In the genomic region with DNA sequence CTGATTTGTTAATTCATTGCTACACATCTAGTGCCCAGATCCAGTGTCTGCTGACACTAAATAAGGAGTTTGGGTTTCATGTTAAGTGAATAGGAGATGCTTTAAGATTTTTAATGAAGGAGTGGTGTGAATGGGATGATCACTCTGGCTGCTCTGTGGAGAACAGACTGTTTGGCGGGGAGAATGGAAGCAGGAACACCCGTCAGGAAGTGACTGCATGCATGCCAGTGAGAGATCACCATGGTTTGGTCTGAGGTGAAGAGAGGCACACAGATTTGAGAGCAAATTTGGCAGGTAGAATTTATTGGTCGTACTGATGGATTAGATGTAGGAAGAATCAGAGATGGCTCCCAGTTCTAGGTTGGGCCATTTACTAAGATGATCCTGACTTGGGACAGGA, we compare ENCODE assay signal across 24 cellular contexts. TPM values are rescaled to one million over a fixed set of nuclear protein-coding genes. Genes with fewer than 3 reads are reported as not detected.
DNase-seq lines count a peak whose midpoint lies in the region; ATAC-seq, FAIRE-seq and TF ChIP-seq lines count a peak whose summit lies in the region.
"Had no signal": no experiment of that assay in that cellular context is flagged by ENCODE, and none has a peak within 500 bp of the region (broad histone marks: within the 10 kb centered on the region; RNA-seq: fewer than 3 reads in every experiment).

No MANE protein-coding gene starts in this region.

- H3K27ac ChIP-seq in neutrophil (peak overlapping the region; percentile 53), neural progenitor cell (no peak overlapping the region)
- H3K27ac ChIP-seq: esophagus muscularis mucosa, left ventricle myocardium inferior had no signal

- intact Hi-C loops in dendritic cell treated with granulocyte-macrophage colony-stimulating factor and Interleukin-4, amounts not matched to agents 40 ng/mL and 50 ng/mL, for 4 days (cut with micrococcal nuclease): no loop called here

- peak overlapping the region; percentile 56 for H3K27ac Mint-ChIP-seq in activated T-cell treated with anti-CD3 and anti-CD28 coated beads, Interleukin-2, amount 50 U/mL, for 72 hours
- H3K27ac Mint-ChIP-seq in dendritic cell treated with granulocyte-macrophage colony-stimulating factor and Interleukin-4, amounts not matched to agents 40 ng/mL and 50 ng/mL, for 4 days: peak overlapping the region; percentile 5
- no peak overlapping the region for H3K27ac Mint-ChIP-seq in neural progenitor cell
- H3K27ac Mint-ChIP-seq: activated CD4-positive, alpha-beta memory T cell treated with anti-CD3 and anti-CD28 coated beads, Interleukin-2, amount 10 ng/mL, durations not matched to agents 7 days and 5 days; type B pancreatic cell had no signal

- no peak for FAIRE-seq in HTR-8/SVneo (lab: Jason Lieb, UNC)
- FAIRE-seq: A204.1, H54 had no signal

- no peaks in the 10 kb centered on the region for H3K27me3 Mint-ChIP-seq in activated T-cell treated with anti-CD3 and anti-CD28 coated beads, Interleukin-2, amount 50 U/mL, for 72 hours (ENCODE audit: low read depth)
- H3K27me3 Mint-ChIP-seq in dendritic cell treated with granulocyte-macrophage colony-stimulating factor and Interleukin-4, amounts not matched to agents 40 ng/mL and 50 ng/mL, for 4 days: no peaks in the 10 kb centered on the region
- peaks cover 2% of the 10 kb centered on the region for H3K27me3 Mint-ChIP-seq in neural progenitor cell (ENCODE audit: insufficient read depth, low read depth)
- H3K27me3 Mint-ChIP-seq: activated CD4-positive, alpha-beta memory T cell treated with anti-CD3 and anti-CD28 coated beads, Interleukin-2, amount 10 ng/mL, durations not matched to agents 7 days and 5 days; activated naive CD8-positive, alpha-beta T cell treated with anti-CD3 and anti-CD28 coated beads, Interleukin-2, amount 10 ng/mL, durations not matched to agents 7 days and 5 days; type B pancreatic cell had no signal

- ATAC-seq in activated T-cell treated with anti-CD3 and anti-CD28 coated beads, Interleukin-2, amount 50 U/mL, for 72 hours (replicated peaks in 1 of 2): no peak
- no peak for ATAC-seq in esophagus mucosa
- ATAC-seq: sciatic nerve had no signal

- H4K20me1 ChIP-seq in neural progenitor cell (ENCODE audit: low read depth): peaks cover 23% of the 10 kb centered on the region

- no peak overlapping the region for H2AFZ ChIP-seq in neural progenitor cell (replicated peaks)

- no peaks in the 10 kb centered on the region for H3K9me3 Mint-ChIP-seq in activated T-cell treated with anti-CD3 and anti-CD28 coated beads, Interleukin-2, amount 50 U/mL, for 72 hours
- H3K9me3 Mint-ChIP-seq in dendritic cell treated with granulocyte-macrophage colony-stimulating factor and Interleukin-4, amounts not matched to agents 40 ng/mL and 50 ng/mL, for 4 days: no peaks in the 10 kb centered on the region
- no peaks in the 10 kb centered on the region for H3K9me3 Mint-ChIP-seq in neural progenitor cell
- H3K9me3 Mint-ChIP-seq: activated CD4-positive, alpha-beta memory T cell treated with anti-CD3 and anti-CD28 coated beads, Interleukin-2, amount 10 ng/mL, durations not matched to agents 7 days and 5 days; activated naive CD8-positive, alpha-beta T cell treated with anti-CD3 and anti-CD28 coated beads, Interleukin-2, amount 10 ng/mL, durations not matched to agents 7 days and 5 days; type B pancreatic cell had no signal

- no peak overlapping the region for H3K4me2 ChIP-seq in neural progenitor cell

- TF ChIP-seq CTCF in neutrophil (IDR thresholded peaks at IDR 0.05): no peak
- no peak for TF ChIP-seq CTCF in neural progenitor cell (IDR thresholded peaks at IDR 0.05)

- H3K36me3 Mint-ChIP-seq in activated T-cell treated with anti-CD3 and anti-CD28 coated beads, Interleukin-2, amount 50 U/mL, for 72 hours (ENCODE audit: insufficient read depth in 2 of 2): peaks cover 7 to 11% of the 10 kb centered on the region in 2 donors
- H3K36me3 Mint-ChIP-seq in dendritic cell treated with granulocyte-macrophage colony-stimulating factor and Interleukin-4, amounts not matched to agents 40 ng/mL and 50 ng/mL, for 4 days (ENCODE audit: low read depth): peaks cover 33% of the 10 kb centered on the region
- H3K36me3 Mint-ChIP-seq in neural progenitor cell: no peaks in the 10 kb centered on the region
- H3K36me3 Mint-ChIP-seq: type B pancreatic cell had no signal

- H3F3A ChIP-seq in neural progenitor cell (ENCODE audit: low read depth): no peaks in the 10 kb centered on the region

- H3K4me3 ChIP-seq in neutrophil (ENCODE audit: low read depth in 1 of 2, low read length in 1 of 2) (no peak overlapping the region), neural progenitor cell (no peak overlapping the region)
- H3K4me3 ChIP-seq: esophagus muscularis mucosa, left ventricle myocardium inferior had no signal

- H3K27me3 ChIP-seq in neutrophil (no peaks in the 10 kb centered on the region), neural progenitor cell (no peaks in the 10 kb centered on the region)

- H3K4me1 ChIP-seq in neutrophil (ENCODE audit: control insufficient read depth in 1 of 2, insufficient read depth in 1 of 2, low read depth in 1 of 2, low read length in 1 of 2) (peaks cover 6 to 14% of the 10 kb centered on the region in 2 experiments), neural progenitor cell (peaks cover 14% of the 10 kb centered on the region)

- no peaks in the 10 kb centered on the region for H3K9me3 ChIP-seq in neutrophil
- no peaks in the 10 kb centered on the region for H3K9me3 ChIP-seq in neural progenitor cell (ENCODE audit: low read depth)
- H3K9me3 ChIP-seq: esophagus muscularis mucosa, left ventricle myocardium inferior had no signal

- H3K36me3 ChIP-seq in neutrophil: peaks cover 11% of the 10 kb centered on the region
- no peaks in the 10 kb centered on the region for H3K36me3 ChIP-seq in neural progenitor cell

- no peak overlapping the region for H3K9ac ChIP-seq in neural progenitor cell

- H3K4me3 Mint-ChIP-seq in activated T-cell treated with anti-CD3 and anti-CD28 coated beads, Interleukin-2, amount 50 U/mL, for 72 hours: no peak overlapping the region
- H3K4me3 Mint-ChIP-seq in dendritic cell treated with granulocyte-macrophage colony-stimulating factor and Interleukin-4, amounts not matched to agents 40 ng/mL and 50 ng/mL, for 4 days: no peak overlapping the region
- H3K4me3 Mint-ChIP-seq in neural progenitor cell: no peak overlapping the region
- H3K4me3 Mint-ChIP-seq: activated CD4-positive, alpha-beta memory T cell treated with anti-CD3 and anti-CD28 coated beads, Interleukin-2, amount 10 ng/mL, durations not matched to agents 7 days and 5 days; activated naive CD8-positive, alpha-beta T cell treated with anti-CD3 and anti-CD28 coated beads, Interleukin-2, amount 10 ng/mL, durations not matched to agents 7 days and 5 days; type B pancreatic cell had no signal

- no peak for DNase-seq in activated T-cell treated with anti-CD3 and anti-CD28 coated beads, Interleukin-2, amount 50 U/mL, for 72 hours
- DNase-seq in activated T-cell treated with anti-CD3 and anti-CD28 coated beads, Interleukin-2, amount 50 U/mL, for 1 hour: no peak
- peak; percentile 2 for DNase-seq in EH (ENCODE audit: low read depth)
- no peak for DNase-seq in neural progenitor cell (ENCODE audit: low spot score)
- no peak for DNase-seq in HTR-8/SVneo (ENCODE audit: insufficient read length, low spot score)
- DNase-seq: activated CD4-positive, alpha-beta memory T cell treated with anti-CD3 and anti-CD28 coated beads, Interleukin-2, amount 10 ng/mL, durations not matched to agents 7 days and 5 days; activated naive CD8-positive, alpha-beta T cell treated with anti-CD3 and anti-CD28 coated beads, Interleukin-2, amount 10 ng/mL, durations not matched to agents 7 days and 5 days; Calu3; effector CD4-positive, alpha-beta T cell; EL; foreskin melanocyte; hypothalamus; left ventricle myocardium inferior; midbrain; NCI-H510A; posterior cingulate gyrus had no signal

- peaks cover 82% of the 10 kb centered on the region for H3K79me2 ChIP-seq in neural progenitor cell (ENCODE audit: low read depth)

- H3K4me1 Mint-ChIP-seq in activated T-cell treated with anti-CD3 and anti-CD28 coated beads, Interleukin-2, amount 50 U/mL, for 72 hours (ENCODE audit: low read depth): peaks cover 81% of the 10 kb centered on the region
- H3K4me1 Mint-ChIP-seq in dendritic cell treated with granulocyte-macrophage colony-stimulating factor and Interleukin-4, amounts not matched to agents 40 ng/mL and 50 ng/mL, for 4 days (ENCODE audit: low read depth): peaks cover 64% of the 10 kb centered on the region
- H3K4me1 Mint-ChIP-seq in neural progenitor cell: peaks cover 14% of the 10 kb centered on the region

RNA-seq across cellular contexts. Expression of gene ATP6V0E1, which starts 19.8 kb away (rescaled TPM):
- total RNA-seq in activated T-cell treated with anti-CD3 and anti-CD28 coated beads, Interleukin-2, amount 50 U/mL, for 72 hours: 100 to 1,000 TPM; 105 to 117 TPM
- total RNA-seq in neural progenitor cell (ENCODE audit: low replicate concordance) (43.7 and 72.4 TPM in 2 replicates), esophagus mucosa (121 TPM)

RNA-seq across cellular contexts. Expression of gene RPL26L1, which starts 44.1 kb away (rescaled TPM):
- total RNA-seq in activated T-cell treated with anti-CD3 and anti-CD28 coated beads, Interleukin-2, amount 50 U/mL, for 72 hours: 10 to 100 TPM; 33.6 to 34.6 TPM
- total RNA-seq in neural progenitor cell (ENCODE audit: low replicate concordance) (55.7 and 99.3 TPM in 2 replicates), esophagus mucosa (40.9 TPM)

RNA-seq across cellular contexts. Expression of gene CREBRF, which starts 52.8 kb away (rescaled TPM):
- total RNA-seq in activated T-cell treated with anti-CD3 and anti-CD28 coated beads, Interleukin-2, amount 50 U/mL, for 72 hours: 10 to 100 TPM; 33.1 to 35.8 TPM
- total RNA-seq in neural progenitor cell (ENCODE audit: low replicate concordance) (13.0 and 14.3 TPM in 2 replicates), esophagus mucosa (6.5 TPM)
